Comparison of ENCODE assay signal across 8 cellular contexts in the genomic region with DNA sequence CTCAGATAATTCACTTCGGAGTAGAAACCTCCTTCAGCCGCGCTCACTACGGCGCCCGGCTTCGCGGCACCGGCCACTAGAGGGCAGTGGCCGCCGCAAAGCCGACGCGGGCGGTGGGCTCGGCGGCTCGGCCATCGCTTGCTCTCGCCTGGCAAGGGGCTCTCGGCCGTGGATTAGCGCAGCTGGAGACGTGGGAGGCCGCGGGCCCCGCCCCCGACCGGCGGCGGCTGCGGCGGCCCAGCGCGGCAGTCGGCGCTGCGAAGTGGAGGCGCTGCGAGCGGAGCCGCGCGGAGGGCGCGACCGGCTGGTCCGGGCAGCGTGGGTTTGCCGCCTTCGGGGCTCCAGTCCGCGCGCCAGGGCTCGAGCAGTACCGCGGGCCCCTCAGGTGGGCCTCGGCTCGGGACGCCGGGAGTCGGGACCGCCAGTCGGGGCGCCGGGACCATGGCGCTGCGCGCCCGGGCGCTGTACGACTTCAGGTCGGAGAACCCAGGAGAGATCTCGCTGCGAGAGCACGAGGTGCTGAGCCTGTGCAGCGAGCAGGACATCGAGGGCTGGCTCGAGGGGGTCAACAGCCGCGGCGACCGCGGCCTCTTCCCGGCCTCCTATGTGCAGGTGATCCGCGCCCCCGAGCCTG. TPM values are rescaled to one million over a fixed set of nuclear protein-coding genes. Genes with fewer than 3 reads are reported as not detected.
A peak's percentile ranks its signal among the peaks of the same experiment; 100 is the strongest.
DNase-seq lines count a peak whose midpoint lies in the region; ATAC-seq, FAIRE-seq and TF ChIP-seq lines count a peak whose summit lies in the region.

A gene with protein sequence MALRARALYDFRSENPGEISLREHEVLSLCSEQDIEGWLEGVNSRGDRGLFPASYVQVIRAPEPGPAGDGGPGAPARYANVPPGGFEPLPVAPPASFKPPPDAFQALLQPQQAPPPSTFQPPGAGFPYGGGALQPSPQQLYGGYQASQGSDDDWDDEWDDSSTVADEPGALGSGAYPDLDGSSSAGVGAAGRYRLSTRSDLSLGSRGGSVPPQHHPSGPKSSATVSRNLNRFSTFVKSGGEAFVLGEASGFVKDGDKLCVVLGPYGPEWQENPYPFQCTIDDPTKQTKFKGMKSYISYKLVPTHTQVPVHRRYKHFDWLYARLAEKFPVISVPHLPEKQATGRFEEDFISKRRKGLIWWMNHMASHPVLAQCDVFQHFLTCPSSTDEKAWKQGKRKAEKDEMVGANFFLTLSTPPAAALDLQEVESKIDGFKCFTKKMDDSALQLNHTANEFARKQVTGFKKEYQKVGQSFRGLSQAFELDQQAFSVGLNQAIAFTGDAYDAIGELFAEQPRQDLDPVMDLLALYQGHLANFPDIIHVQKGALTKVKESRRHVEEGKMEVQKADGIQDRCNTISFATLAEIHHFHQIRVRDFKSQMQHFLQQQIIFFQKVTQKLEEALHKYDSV (plus strand): TSS at position 248 of the 634 bp plus-strand sequence. CDS start 194 bp downstream, at position 442.

- no peak within 1 kb of the TSS for H2BK5ac ChIP-seq in H1 (ENCODE audit: low read depth, low read length)

- H2AK5ac ChIP-seq in H1 (ENCODE audit: low read depth, low read length): peak within 1 kb of the TSS; percentile 17; the same call in 1 of the 2 replicates

- FAIRE-seq in H1 (lab: Jason Lieb, UNC): no peak

- peaks cover 3% of the 10 kb centered on the region for H3K23me2 ChIP-seq in H1 (ENCODE audit: low read depth, low read length)

- TF ChIP-seq CTCF in H1 (IDR thresholded peaks at IDR 0.05; ENCODE audit: control extremely low read depth in 1 of 3, insufficient read depth in 1 of 3, low read depth in 1 of 3, low read length in 3 of 3): peak; percentile 81 to 97 (median 86)

- H3K14ac ChIP-seq in H1 (ENCODE audit: insufficient read length): no peak within 1 kb of the TSS

- peak within 1 kb of the TSS; percentile 10 for H4K91ac ChIP-seq in H1 (replicated peaks; ENCODE audit: insufficient read length, low read length)

- peak within 1 kb of the TSS; percentile 100 for H2AFZ ChIP-seq in H1 (ENCODE audit: low read length)

- H3K4me1 ChIP-seq in H1 (replicated peaks in 1 of 4; ENCODE audit: control insufficient read depth in 3 of 4, insufficient read depth in 4 of 4, low read length in 3 of 4): peaks cover 0 to 13% (median 9%) of the 10 kb centered on the region in 4 experiments; a peak in 5 of 7 replicates

- peak within 1 kb of the TSS in 3 of 4 experiments; percentile 24 to 53 (median 33); a peak in 3 of 7 replicates for H3K9ac ChIP-seq in H1 (replicated peaks in 1 of 4; ENCODE audit: extremely low read depth in 1 of 4, low read depth in 3 of 4, low read length in 3 of 4)

- CTCF ChIA-PET in H1 (lab: Charles Lee; ENCODE audit: partially characterized antibody): interaction anchor here (0.7 to 4.6 kb wide), 52 partner anchors 10 to 642 kb away, joined by 3 to 58 read pairs (median 4); a partner anchor contains a TSS

- no peak within 1 kb of the TSS for H2BK20ac ChIP-seq in H1 (ENCODE audit: low read length)

- H3K4me2 ChIP-seq in H1 (ENCODE audit: insufficient read depth in 1 of 2, low read depth in 2 of 2, low read length in 2 of 2): peak within 1 kb of the TSS; percentile 81 to 88

- H3K79me2 ChIP-seq in H1 (ENCODE audit: control insufficient read depth in 1 of 2, insufficient read depth in 2 of 2, low read length in 2 of 2): peaks cover 3 to 32% of the 10 kb centered on the region in 2 experiments

- peak in 1 of 2 experiments; percentile 77; a peak in 1 of 3 replicates for TF ChIP-seq EP300 in H1 (IDR thresholded peaks at IDR 0.05; ENCODE audit: borderline replicate concordance in 1 of 2, low read depth in 2 of 2, low read length in 2 of 2)

- peak in 1 of 2 experiments; percentile 56; a peak in 1 of 3 replicates for TF ChIP-seq POLR2A in H1 (IDR thresholded peaks at IDR 0.05; ENCODE audit: control extremely low read depth in 1 of 2, low read depth in 2 of 2, low read length in 2 of 2)

- POLR2A ChIA-PET in H1 (lab: Charles Lee; ENCODE audit: partially characterized antibody): interaction anchor here (0.8 to 1.9 kb wide), 5 partner anchors 10 to 327 kb away, joined by 3 to 9 read pairs (median 6); a partner anchor contains a TSS

- peak; percentile 96 for ATAC-seq in GM19467 (IDR thresholded peaks at IDR 0.05; ENCODE audit: unreplicated experiment)

- peak within 1 kb of the TSS; percentile 34 for H4K5ac ChIP-seq in H1 (ENCODE audit: insufficient read length, low read depth, low read length)

- H4K20me1 ChIP-seq in H1 (replicated peaks in 1 of 2; ENCODE audit: control insufficient read depth in 1 of 2, insufficient read depth in 2 of 2, low read length in 2 of 2): peaks cover 2 to 9% of the 10 kb centered on the region in 2 experiments

- no peak within 1 kb of the TSS for H3K56ac ChIP-seq in H1 (replicated peaks; ENCODE audit: insufficient read length, low read depth, low read length)

- 0 out of 2 replicates have a peak within 1 kb of the TSS, but pooled peaks have one; percentile 53 for H3K18ac ChIP-seq in H1 (ENCODE audit: extremely low read depth, low read length)

- TF ChIP-seq RAD21 in H1 (IDR thresholded peaks at IDR 0.05 in 1 of 2, conservative IDR thresholded peaks at IDR 0.05 in 1 of 2; ENCODE audit: low read depth in 2 of 2, low read length in 2 of 2): peak; percentile 91 to 97

- H2BK15ac ChIP-seq in H1 (ENCODE audit: low read length): no peak within 1 kb of the TSS

- H3K4me3 ChIP-seq in H1 (ENCODE audit: extremely low read depth in 1 of 4, insufficient read depth in 2 of 4, low read depth in 3 of 4, low read length in 4 of 4): peak within 1 kb of the TSS; percentile 44 to 75 (median 58)

- peaks cover 0 to 3% (median 0%) of the 10 kb centered on the region in 4 experiments; a peak in 1 of 8 replicates for H3K36me3 ChIP-seq in H1 (ENCODE audit: control insufficient read depth in 2 of 4, insufficient read depth in 4 of 4, low read length in 3 of 4)

- peaks cover 0 to 7% of the 10 kb centered on the region in 2 experiments; a peak in 1 of 4 replicates for H3K9me3 ChIP-seq in H1 (ENCODE audit: insufficient read depth in 2 of 2, low read depth in 1 of 2, low read length in 1 of 2)

- H2BK12ac ChIP-seq in H1 (ENCODE audit: low read depth, low read length): 0 out of 2 replicates have a peak within 1 kb of the TSS, but pooled peaks have one; percentile 55

- H3K79me1 ChIP-seq in H1 (ENCODE audit: low read depth, low read length): no peaks in the 10 kb centered on the region

- peak within 1 kb of the TSS; percentile 71 for H4K8ac ChIP-seq in H1 (ENCODE audit: extremely low read depth, insufficient read depth, low read length)

- WGBS in H1 (ENCODE audit: extremely low coverage in 1 of 2, insufficient coverage in 1 of 2, insufficient read length in 1 of 2, insufficient replicate concordance in 2 of 2, low coverage in 1 of 2, low lambda C conversion rate in 2 of 2, missing lambda C conversion rate in 1 of 2), 2 experiments: 1% methylated on average over 19 of the region's 88 CpGs; no CpG with 5 or more reads in 1 of the 2 experiments

- no peak within 1 kb of the TSS for H3K23ac ChIP-seq in H1 (ENCODE audit: insufficient read length)

- DNase-seq in COLO668 (lab: John Stamatoyannopoulos, UW; ENCODE audit: unreplicated experiment) (peak; percentile 88), HS-27A (ENCODE audit: low read depth) (peak; percentile 38), NOMO-1 (lab: John Stamatoyannopoulos, UW; ENCODE audit: unreplicated experiment in 2 of 2) (peak; percentile 88 to 93), H1 (ENCODE audit: low read depth in 1 of 2, low spot score in 2 of 2) (peak; percentile 71 to 91), mesenteric fat pad (ENCODE audit: low spot score) (peak; percentile 98)
- peak; percentile 80 to 84 for DNase-seq in activated CD8-positive, alpha-beta memory T cell treated with anti-CD3 and anti-CD28 coated beads for 4 hours (ENCODE audit: low read depth in 2 of 2)
- peak; percentile 71 for DNase-seq in stimulated activated CD8-positive, alpha-beta memory T cell treated with anti-CD3 and anti-CD28 coated beads, Interleukin-15, amount 100 ng/mL, for 1 hour (ENCODE audit: low read depth)

- H3K27ac ChIP-seq in H1 (ENCODE audit: low read depth, low read length): 0 out of 2 replicates have a peak within 1 kb of the TSS, but pooled peaks have one; percentile 28

- no peak within 1 kb of the TSS for H2BK120ac ChIP-seq in H1 (replicated peaks; ENCODE audit: low read depth, low read length)

- no peak within 1 kb of the TSS for H3K4ac ChIP-seq in H1 (replicated peaks; ENCODE audit: insufficient read length, low read depth, low read length)

- H3K27me3 ChIP-seq in H1 (replicated peaks in 1 of 4; ENCODE audit: control insufficient read depth in 3 of 4, extremely low read depth in 1 of 4, insufficient read depth in 3 of 4, low read length in 3 of 4): peaks cover 0 to 16% (median 12%) of the 10 kb centered on the region in 4 experiments; a peak in 5 of 7 replicates

TF ChIP-seq in H1, 55 proteins besides CTCF, POLR2A, EP300 and RAD21 (continues in another document):
- TF ChIP-seq, protein P1, sequence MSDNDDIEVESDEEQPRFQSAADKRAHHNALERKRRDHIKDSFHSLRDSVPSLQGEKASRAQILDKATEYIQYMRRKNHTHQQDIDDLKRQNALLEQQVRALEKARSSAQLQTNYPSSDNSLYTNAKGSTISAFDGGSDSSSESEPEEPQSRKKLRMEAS (IDR thresholded peaks at IDR 0.05): peak; percentile 76
- TF ChIP-seq BACH1 (IDR thresholded peaks at IDR 0.05; ENCODE audit: low read length) (peak; percentile 50; the same call in 1 of the 2 replicates), TCF12 (IDR thresholded peaks at IDR 0.05; ENCODE audit: low read depth, low read length) (peak; percentile 42; the same call in 1 of the 2 replicates), KDM4A (IDR thresholded peaks at IDR 0.05; ENCODE audit: low read depth, low read length, severe bottlenecking) (peak; percentile 99), HDAC2 (IDR thresholded peaks at IDR 0.05; ENCODE audit: borderline replicate concordance in 1 of 2, low read depth in 2 of 2, low read length in 2 of 2) (no peak), YY1 (IDR thresholded peaks at IDR 0.05; ENCODE audit: low read depth, low read length) (peak; percentile 76; the same call in 1 of the 2 replicates), CREB1 (IDR thresholded peaks at IDR 0.05) (peak; percentile 66), SRF (IDR thresholded peaks at IDR 0.05; ENCODE audit: low read depth, low read length) (peak; percentile 93), CTBP2 (IDR thresholded peaks at IDR 0.05; ENCODE audit: borderline replicate concordance, insufficient read depth, insufficient read length, low read length) (peak; percentile 47), TAF1 (IDR thresholded peaks at IDR 0.05; ENCODE audit: low read depth, low read length) (peak; percentile 81)

RNA-seq across cellular contexts. Expression of the gene that starts here (rescaled TPM):
- 17.3 and 17.7 TPM in 2 replicates for total RNA-seq in H1 (2021; fragmentation: NEBNext Ultra II Directional; extraction: Animal tissue kit (Norgen Biotek cat#: 25700))
- polyA plus RNA-seq in H1 (2011; rRNA removed): 5.8 and 10.8 TPM in 2 replicates
- 8.9 TPM for polyA plus RNA-seq in H1 (2011; cell fraction: cytosol; rRNA removed)
- 12.1 TPM for polyA plus RNA-seq in H1 (2011; cell fraction: nucleus; rRNA removed)
- polyA plus RNA-seq in H1 (2012, experiment 1 of 2): 4.8 to 6.0 TPM (median 5.9 TPM) in 4 replicates
- 1.0 TPM for polyA plus RNA-seq in H1 (2012, experiment 2 of 2)
- 7.1 TPM for polyA plus RNA-seq in H1 (2013, experiment 1 of 2)
- polyA plus RNA-seq in H1 (2013, experiment 2 of 2): 7.1 TPM
- 9.1 and 11.8 TPM in 2 replicates for polyA minus RNA-seq in H1 (2011; rRNA and poly(A)+ RNA removed)
- polyA minus RNA-seq in H1 (2011; cell fraction: cytosol; rRNA and poly(A)+ RNA removed): 18.6 TPM
- 25.8 TPM for polyA minus RNA-seq in H1 (2011; cell fraction: nucleus; rRNA and poly(A)+ RNA removed)
- 35.3 TPM for total RNA-seq in mesenteric fat pad

Comparison
In these comparisons a context has a peak if more than half of its experiments do, and no peak if none do; other contexts are left out.
1. Peak in every context shown above with its lines: DNase-seq, ATAC-seq, H3K4me3 ChIP-seq and H3K27ac ChIP-seq.
2. DNase-seq: peak in every context shown above with its lines; median percentile 98 in mesenteric fat pad; 90 in NOMO-1; 88 in COLO668; 82 in activated CD8-positive, alpha-beta memory T cell treated with anti-CD3 and anti-CD28 coated beads for 4 hours; 81 in H1; 71 in stimulated activated CD8-positive, alpha-beta memory T cell treated with anti-CD3 and anti-CD28 coated beads, Interleukin-15, amount 100 ng/mL, for 1 hour; 38 in HS-27A.